ENCODE assay signal across 16 cellular contexts in genomic region chr10:107813396-107813795, GRCh38.
DNase-seq lines count a peak whose midpoint lies in the region; ATAC-seq, FAIRE-seq and TF ChIP-seq lines count a peak whose summit lies in the region.
"Had no signal": no experiment of that assay in that cellular context is flagged by ENCODE, and none has a peak within 500 bp of the region (broad histone marks: within the 10 kb centered on the region; RNA-seq: fewer than 3 reads in every experiment).

No MANE protein-coding gene starts in this region.

- H3K36me3 Mint-ChIP-seq in nephron progenitor cell (ENCODE audit: low read depth): no peaks in the 10 kb centered on the region
- no peaks in the 10 kb centered on the region for H3K36me3 Mint-ChIP-seq in CD8-positive, alpha-beta memory T cell
- H3K36me3 Mint-ChIP-seq: CD4-positive, CD25-positive, alpha-beta regulatory T cell had no signal

- peak; percentile 61 for FAIRE-seq in islet of Langerhans (lab: Jason Lieb, UNC)
- FAIRE-seq: D721Med, H1 had no signal

- H3K4me3 ChIP-seq in retinal pigment epithelial cell (ENCODE audit: low read length): no peak overlapping the region
- H3K4me3 ChIP-seq in CD8-positive, alpha-beta memory T cell (ENCODE audit: low read length): no peak overlapping the region
- H3K4me3 ChIP-seq: BLaER1 treated with 17β-estradiol and CSF1 and Interleukin-3, amounts not matched to agents 10 nM and 100 nM had no signal

- TF ChIP-seq CTCF in nephron progenitor cell (IDR thresholded peaks at IDR 0.05) (no peak), retinal pigment epithelial cell (conservative IDR thresholded peaks at IDR 0.05; ENCODE audit: low read depth, low read length) (no peak), omental fat pad (IDR thresholded peaks at IDR 0.05) (no peak)

- no peak overlapping the region for H3K27ac ChIP-seq in CD8-positive, alpha-beta memory T cell (ENCODE audit: low read depth, low read length)
- H3K27ac ChIP-seq: BLaER1 treated with 17β-estradiol and CSF1 and Interleukin-3, amounts not matched to agents 10 nM and 100 nM had no signal

- DNase-seq in NCI-H82 (lab: John Stamatoyannopoulos, UW) (peak; percentile 27), nephron progenitor cell (no peak), retinal pigment epithelial cell (ENCODE audit: low read depth) (peak; percentile 54), omental fat pad (ENCODE audit: low spot score) (no peak), occipital lobe (lab: John Stamatoyannopoulos, UW) (no peak)
- DNase-seq in CD8-positive, alpha-beta memory T cell: no peak
- DNase-seq: Caco-2; CD4-positive, CD25-positive, alpha-beta regulatory T cell; GDM1; H9 had no signal

- H3K27me3 Mint-ChIP-seq in nephron progenitor cell (ENCODE audit: low read depth, poor library complexity): peaks cover 2% of the 10 kb centered on the region
- H3K27me3 Mint-ChIP-seq in CD8-positive, alpha-beta memory T cell: no peaks in the 10 kb centered on the region
- H3K27me3 Mint-ChIP-seq: B cell; CD4-positive, CD25-positive, alpha-beta regulatory T cell had no signal

- no peaks in the 10 kb centered on the region for H3K9me3 Mint-ChIP-seq in nephron progenitor cell
- H3K9me3 Mint-ChIP-seq in CD8-positive, alpha-beta memory T cell: peaks cover 6 to 33% (median 12%) of the 10 kb centered on the region in 5 donors
- H3K9me3 Mint-ChIP-seq: H9 had no signal

- H3K4me1 Mint-ChIP-seq in nephron progenitor cell: peaks cover 5% of the 10 kb centered on the region
- no peaks in the 10 kb centered on the region for H3K4me1 Mint-ChIP-seq in CD8-positive, alpha-beta memory T cell
- H3K4me1 Mint-ChIP-seq: B cell; CD4-positive, CD25-positive, alpha-beta regulatory T cell had no signal

- H3K36me3 ChIP-seq in CD8-positive, alpha-beta memory T cell (ENCODE audit: insufficient read depth, low read length): no peaks in the 10 kb centered on the region
- H3K36me3 ChIP-seq: BLaER1 treated with 17β-estradiol and CSF1 and Interleukin-3, amounts not matched to agents 10 nM and 100 nM had no signal

- POLR2A ChIA-PET in CD8-positive, alpha-beta memory T cell (lab: Charles Lee): no interaction called here

- no peaks in the 10 kb centered on the region for H3K4me1 ChIP-seq in CD8-positive, alpha-beta memory T cell (ENCODE audit: insufficient read depth, low read length)
- H3K4me1 ChIP-seq: Caco-2 had no signal

- H3K27me3 ChIP-seq in CD8-positive, alpha-beta memory T cell (ENCODE audit: insufficient read depth, low read length, poor library complexity, severe bottlenecking): no peaks in the 10 kb centered on the region
- H3K27me3 ChIP-seq: BLaER1 treated with 17β-estradiol and CSF1 and Interleukin-3, amounts not matched to agents 10 nM and 100 nM had no signal

- CTCF ChIA-PET in CD8-positive, alpha-beta memory T cell (lab: Charles Lee): no interaction called here

- no peak overlapping the region for H3K4me3 Mint-ChIP-seq in nephron progenitor cell
- no peak overlapping the region for H3K4me3 Mint-ChIP-seq in CD8-positive, alpha-beta memory T cell
- H3K4me3 Mint-ChIP-seq: B cell; CD4-positive, CD25-positive, alpha-beta regulatory T cell; H9 had no signal

- ATAC-seq in omental fat pad (ENCODE audit: low FRiP score) (no peak), GM21390 (IDR thresholded peaks at IDR 0.05; ENCODE audit: unreplicated experiment) (no peak)

- peak overlapping the region; percentile 1 for H3K27ac Mint-ChIP-seq in nephron progenitor cell
- no peak overlapping the region for H3K27ac Mint-ChIP-seq in CD8-positive, alpha-beta memory T cell
- H3K27ac Mint-ChIP-seq: B cell; CD4-positive, CD25-positive, alpha-beta regulatory T cell; H9 had no signal

- H3K9me3 ChIP-seq in CD8-positive, alpha-beta memory T cell (ENCODE audit: low read length): no peaks in the 10 kb centered on the region
- H3K9me3 ChIP-seq: BLaER1 treated with 17β-estradiol and CSF1 and Interleukin-3, amounts not matched to agents 10 nM and 100 nM; Caco-2 had no signal

Comparison
In these comparisons a context has a peak if more than half of its experiments do, and no peak if none do; other contexts are left out.
1. DNase-seq: peak in NCI-H82 (single experiment) and retinal pigment epithelial cell (single experiment); none in nephron progenitor cell (single experiment), omental fat pad (single experiment), CD8-positive, alpha-beta memory T cell (0 of 5) and occipital lobe (single experiment).